Comparison of ENCODE assay signal across 1 cellular context in the genomic region with DNA sequence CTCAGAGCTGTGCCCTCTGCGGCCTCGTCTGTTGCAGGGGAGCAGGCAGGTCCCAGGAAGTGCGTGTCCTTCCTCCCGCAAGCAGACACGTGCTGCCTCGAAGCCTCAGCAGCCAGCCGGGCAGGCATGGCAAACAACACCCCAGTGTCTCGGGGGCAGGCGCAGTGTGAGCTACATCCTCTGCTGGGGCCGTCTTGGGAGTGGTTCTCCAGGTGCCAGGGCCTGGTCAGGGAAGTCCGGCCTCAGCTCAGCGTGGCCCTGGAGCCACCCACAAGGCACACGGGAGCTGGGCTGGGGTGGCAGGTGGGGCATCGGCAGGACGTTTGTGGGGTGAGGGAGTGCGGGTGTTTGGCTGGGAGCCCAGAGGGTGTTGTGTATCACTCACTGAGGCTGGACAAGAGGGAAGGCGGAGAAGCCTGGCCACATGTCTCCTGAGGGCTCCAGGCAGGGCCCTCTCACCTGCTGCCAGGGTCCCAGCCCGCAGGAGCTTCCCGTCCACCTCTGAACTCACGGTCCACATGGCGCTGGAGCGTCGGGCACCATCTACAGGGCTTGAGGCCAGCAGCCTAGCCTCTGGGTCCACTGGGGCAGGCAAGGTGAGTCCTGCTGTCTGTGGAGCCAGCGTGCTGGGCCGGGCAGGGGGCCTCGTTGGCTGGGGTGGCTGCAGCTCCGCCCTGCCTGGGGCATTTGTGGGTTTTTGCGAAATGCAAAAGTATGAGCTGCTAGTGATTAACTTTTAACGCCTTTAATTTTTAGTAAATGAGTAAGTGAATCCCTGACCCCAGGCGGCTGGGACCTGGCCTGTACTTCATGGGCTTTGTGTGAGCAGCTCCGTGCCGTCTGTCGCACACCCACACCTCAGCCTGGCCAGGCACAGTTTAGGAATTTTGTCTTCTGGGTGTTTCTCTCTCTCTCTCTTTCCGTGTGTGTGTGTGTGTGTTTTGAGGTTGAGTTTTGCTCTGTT.
TF ChIP-seq lines count a peak whose summit lies in the region.

No MANE protein-coding gene starts in this region.

TF ChIP-seq in HepG2, 621 proteins besides CTCF, POLR2A, EP300 and RAD21:
- TF ChIP-seq AGO2 (optimal IDR thresholded peaks at IDR 0.05; ENCODE audit: low read depth, low read length) (peak; percentile 37), RARA (CRISPR knock-in tag; IDR thresholded peaks at IDR 0.05) (no peak)
